In the genomic region with DNA sequence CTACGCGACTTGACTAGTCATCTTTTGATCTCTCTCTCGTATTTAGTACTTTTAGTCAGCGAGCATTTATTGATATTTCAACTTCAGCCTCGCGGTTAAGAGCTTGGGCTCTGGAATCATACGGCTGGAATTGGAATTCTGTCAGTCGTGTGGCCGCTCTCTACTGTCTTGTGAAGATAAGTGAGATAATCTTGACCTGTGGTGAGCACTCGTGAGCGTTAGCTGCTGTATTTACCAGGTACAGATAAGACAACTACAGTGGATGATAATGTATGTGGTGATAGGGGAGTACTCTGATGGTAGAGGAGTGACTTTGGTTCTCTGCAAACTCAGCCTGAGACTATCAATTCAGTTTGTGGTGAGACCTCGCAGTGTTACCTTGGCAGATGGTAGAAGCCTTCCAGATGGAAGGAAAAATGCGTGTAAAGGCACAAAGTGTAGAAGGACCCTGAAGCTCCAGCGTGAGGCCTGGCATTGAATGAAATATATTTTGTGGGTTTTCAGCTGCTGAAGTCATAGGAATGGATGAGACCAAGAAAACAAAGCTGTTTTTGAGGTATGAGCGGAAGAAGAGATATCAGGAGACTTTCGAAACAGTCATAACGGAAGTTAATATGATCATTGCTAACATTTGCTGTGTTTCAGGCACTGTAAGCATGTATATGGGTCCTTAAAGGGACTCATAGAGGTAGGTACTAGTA, we compare ENCODE assay signal across 8 cellular contexts. TPM values are rescaled to one million over a fixed set of nuclear protein-coding genes. Genes with fewer than 3 reads are reported as not detected.
DNase-seq lines count a peak whose midpoint lies in the region; ATAC-seq and TF ChIP-seq lines count a peak whose summit lies in the region.

No MANE protein-coding gene starts in this region.

- intact Hi-C loops in adrenal gland (cut with DNase I), result no loop called here
- intact Hi-C loops in right lobe of liver (cut with DNase I), result no loop called here

- H3K27me3 ChIP-seq in adrenal gland (no peaks in the 10 kb centered on the region), right lobe of liver (no peaks in the 10 kb centered on the region)

- H3K4me3 ChIP-seq in adrenal gland (peak overlapping the region; percentile 3 to 81 (median 72)), right lobe of liver (peak overlapping the region; percentile 65 to 90 (median 78))

- WGBS in adrenal gland, 4 donors, result 5 to 9% (median 8%) methylated on average over 17 of the region's 17 CpGs
- 2% methylated on average over 17 of the region's 17 CpGs for WGBS in right lobe of liver (ENCODE audit: insufficient coverage, low coverage, low lambda C conversion rate, missing lambda C conversion rate)

- DNase-seq in SIG-M5 treated with dmso at 0.1 percent for 504 hours (lab: John Stamatoyannopoulos, UW; ENCODE audit: unreplicated experiment), result peak; percentile 24
- DNase-seq in SIG-M5 (lab: John Stamatoyannopoulos, UW), result no peak
- peak; percentile 71 for DNase-seq in NCI-H69 (lab: John Stamatoyannopoulos, UW)
- peak in 2 of 7 donors; percentile 14 to 30 for DNase-seq in adrenal gland
- no peak for DNase-seq in right lobe of liver
- DNase-seq in NCI-H446 (lab: John Stamatoyannopoulos, UW), result no peak
- DNase-seq in dedifferentiated amniotic fluid mesenchymal stem cell (ENCODE audit: extremely low spot score), result no peak

- TF ChIP-seq POLR2A in adrenal gland (IDR thresholded peaks at IDR 0.05), result no peak
- TF ChIP-seq POLR2A in right lobe of liver (IDR thresholded peaks at IDR 0.05), result no peak

- TF ChIP-seq CTCF in adrenal gland (IDR thresholded peaks at IDR 0.05) (no peak), right lobe of liver (IDR thresholded peaks at IDR 0.05) (no peak)

- ATAC-seq in HG02588 (IDR thresholded peaks at IDR 0.05; ENCODE audit: unreplicated experiment) (peak; percentile 24), right lobe of liver (no peak)

- H3K4me1 ChIP-seq in adrenal gland (replicated peaks in 1 of 2) (peaks cover 13 to 54% of the 10 kb centered on the region in 2 donors), right lobe of liver (peaks cover 0 to 20% (median 0%) of the 10 kb centered on the region in 4 donors)

- H3K36me3 ChIP-seq in adrenal gland (replicated peaks in 1 of 2), result peaks cover 0 to 10% of the 10 kb centered on the region in 2 donors
- peaks cover 0 to 5% (median 1%) of the 10 kb centered on the region in 4 donors for H3K36me3 ChIP-seq in right lobe of liver

- H3K27ac ChIP-seq in adrenal gland (peak overlapping the region; percentile 88 to 97 (median 95)), right lobe of liver (peak overlapping the region; percentile 81 to 91 (median 89))

- no peaks in the 10 kb centered on the region for H3K9me3 ChIP-seq in adrenal gland (replicated peaks in 1 of 3)
- no peaks in the 10 kb centered on the region for H3K9me3 ChIP-seq in right lobe of liver

RNA-seq across cellular contexts. Expression of a gene that starts 0.7 kb away (rescaled TPM):
- total RNA-seq in adrenal gland, result 100 to 1,000 TPM in 2 of 8 donors, 10 to 100 TPM in 6; 25.7 to 127 (median 75.0) TPM
- polyA plus RNA-seq in adrenal gland, result 10 to 100 TPM; 19.9 to 42.9 (median 29.0) TPM
- 10 to 100 TPM; 24.9 to 47.1 (median 32.4) TPM for total RNA-seq in right lobe of liver

RNA-seq across cellular contexts. Expression of a gene that starts 1.2 kb away (rescaled TPM):
- total RNA-seq in adrenal gland, result 10 to 100 TPM in 7 of 8 donors, 1 to 10 TPM in 1; 9.2 to 32.7 (median 14.2) TPM
- 10 to 100 TPM in 1 of 3 donors, 1 to 10 TPM in 2; 2.2 to 14.3 (median 2.7) TPM for polyA plus RNA-seq in adrenal gland
- 1 to 10 TPM; 4.8 to 7.8 (median 5.9) TPM for total RNA-seq in right lobe of liver

Comparison
In these comparisons a context has a peak if more than half of its experiments do, and no peak if none do; other contexts are left out.
1. DNase-seq: peak in SIG-M5 treated with dmso at 0.1 percent for 504 hours (single experiment) and NCI-H69 (single experiment); none in SIG-M5 (single experiment), right lobe of liver (0 of 3), NCI-H446 (0 of 2) and dedifferentiated amniotic fluid mesenchymal stem cell (single experiment).